Comparison of ENCODE assay signal across 28 cellular contexts in genomic region chr6:41791984-41792383, GRCh38. TPM values are rescaled to one million over a fixed set of nuclear protein-coding genes. Genes with fewer than 3 reads are reported as not detected.
DNase-seq lines count a peak whose midpoint lies in the region; ATAC-seq and TF ChIP-seq lines count a peak whose summit lies in the region.
"Had no signal": no experiment of that assay in that cellular context is flagged by ENCODE, and none has a peak within 500 bp of the region (broad histone marks: within the 10 kb centered on the region; RNA-seq: fewer than 3 reads in every experiment).

No MANE protein-coding gene starts in this region.

- POLR2A ChIA-PET in OCI-LY7 (lab: Charles Lee) = interaction anchor here (0.6 kb wide), 1 partner anchor 151 kb away, joined by 3 read pairs; no protein-coding TSS in a partner anchor

- no peak overlapping the region for H3K4me3 Mint-ChIP-seq in activated T-cell treated with anti-CD3 and anti-CD28 coated beads, Interleukin-2, amount 50 U/mL, for 72 hours
- H3K4me3 Mint-ChIP-seq in endodermal cell = no peak overlapping the region
- H3K4me3 Mint-ChIP-seq: activated T-helper 1 cell treated with anti-CD3 and anti-CD28 coated beads, Interleukin-12 subunit alpha, Interleukin-12 subunit beta, Interleukin-2, Interleukin-4 antibody, amounts not matched to agents 30 ng/mL and 10 ng/mL and 1 ng/mL, durations not matched to agents 14 hours and 24 hours and 36 hours had no signal

- H3K36me3 Mint-ChIP-seq in activated T-cell treated with anti-CD3 and anti-CD28 coated beads, Interleukin-2, amount 50 U/mL, for 72 hours (ENCODE audit: insufficient read depth in 2 of 2) = peaks cover 4 to 8% of the 10 kb centered on the region in 2 donors
- H3K36me3 Mint-ChIP-seq in endodermal cell (ENCODE audit: low read depth) = peaks cover 31% of the 10 kb centered on the region

- H3K79me2 ChIP-seq in OCI-LY7 (ENCODE audit: insufficient read depth, low read depth, low read length) = peaks cover 34% of the 10 kb centered on the region; the same call in 1 of the 2 replicates

- H3K27ac Mint-ChIP-seq in activated T-cell treated with anti-CD3 and anti-CD28 coated beads, Interleukin-2, amount 50 U/mL, for 72 hours = peak overlapping the region; percentile 46
- no peak overlapping the region for H3K27ac Mint-ChIP-seq in endodermal cell
- H3K27ac Mint-ChIP-seq: activated T-helper 1 cell treated with anti-CD3 and anti-CD28 coated beads, Interleukin-12 subunit alpha, Interleukin-12 subunit beta, Interleukin-2, Interleukin-4 antibody, amounts not matched to agents 30 ng/mL and 10 ng/mL and 1 ng/mL, durations not matched to agents 14 hours and 24 hours and 36 hours had no signal

- no peaks in the 10 kb centered on the region for H3K27me3 ChIP-seq in endodermal cell (ENCODE audit: control insufficient read depth, insufficient read depth, low read length, poor library complexity, severe bottlenecking)
- H3K27me3 ChIP-seq: breast epithelium, MG63, pancreas, spleen had no signal

- H3K4me1 ChIP-seq in OCI-LY7 (ENCODE audit: insufficient read depth, low read length, poor library complexity, severe bottlenecking) (peaks cover 16% of the 10 kb centered on the region), endodermal cell (ENCODE audit: control insufficient read depth, insufficient read depth, low read length) (no peaks in the 10 kb centered on the region)

- TSS peak; percentile 16 for BruUV-seq in OCI-LY7 (replicated peaks; lab: Mats Ljungman, UMichigan)

- no peaks in the 10 kb centered on the region for H3K9me3 ChIP-seq in OCI-LY7 (ENCODE audit: low read length)
- H3K9me3 ChIP-seq in endodermal cell (ENCODE audit: control insufficient read depth, low read length) = no peaks in the 10 kb centered on the region
- H3K9me3 ChIP-seq: breast epithelium, MG63, pancreas, spleen had no signal

- H3K36me3 ChIP-seq in OCI-LY7 (ENCODE audit: insufficient read depth, low read length) = peaks cover 75% of the 10 kb centered on the region
- H3K36me3 ChIP-seq in endodermal cell (ENCODE audit: control insufficient read depth, insufficient read depth, low read length) = peaks cover 59% of the 10 kb centered on the region
- H3K36me3 ChIP-seq: breast epithelium had no signal

- TF ChIP-seq CTCF in OCI-LY7 (conservative IDR thresholded peaks at IDR 0.05; ENCODE audit: low read length) (no peak), endodermal cell (conservative IDR thresholded peaks at IDR 0.05) (no peak)

- no peak for DNase-seq in activated T-cell treated with anti-CD3 and anti-CD28 coated beads, Interleukin-2, amount 50 U/mL, for 72 hours
- no peak for DNase-seq in activated T-cell treated with anti-CD3 and anti-CD28 coated beads, Interleukin-2, amount 50 U/mL, for 1 hour
- DNase-seq in OCI-LY7 (ENCODE audit: low spot score) = no peak
- peak; percentile 29 for DNase-seq in endodermal cell
- DNase-seq in NCI-H526 treated with DMSO at 0.1 percent for 48 hours (lab: John Stamatoyannopoulos, UW) = no peak
- DNase-seq: activated naive CD4-positive, alpha-beta T cell treated with anti-CD3 and anti-CD28 coated beads, Interleukin-2, amount 50 U/mL, for 16 hours; CD4-positive, alpha-beta memory T cell; effector CD4-positive, alpha-beta T cell; GM23248; KBM-7; MG63; NCI-H1105 treated with DMSO at 0.1 percent for 48 hours; NCI-H2029 treated with DMSO at 0.1 percent for 48 hours; NCI-H226; pancreas; spleen; trophoblast cell had no signal

- ATAC-seq in activated T-cell treated with anti-CD3 and anti-CD28 coated beads, Interleukin-2, amount 50 U/mL, for 72 hours (replicated peaks in 1 of 2) = no peak
- no peak for ATAC-seq in HG02571 (IDR thresholded peaks at IDR 0.05; ENCODE audit: unreplicated experiment)
- ATAC-seq: pancreas had no signal

- no peaks in the 10 kb centered on the region for H3K9me2 ChIP-seq in OCI-LY7 (ENCODE audit: insufficient read depth, low read length)

- intact Hi-C loops in OCI-LY7 (cut with micrococcal nuclease; ENCODE audit: unreplicated experiment) = no loop called here

- CTCF ChIA-PET in OCI-LY7 (lab: Charles Lee; ENCODE audit: unreplicated experiment) = no interaction called here

- H2AFZ ChIP-seq in OCI-LY7 (ENCODE audit: low read length) = no peak overlapping the region
- H2AFZ ChIP-seq: GM23248 had no signal

- WGBS in endodermal cell (ENCODE audit: insufficient coverage in 1 of 2, insufficient read length in 1 of 2), 2 experiments = 95 to 100% methylated on average over 3 to 4 of the region's 4 CpGs

- H3K4me3 ChIP-seq in OCI-LY7 (ENCODE audit: low read depth, low read length, poor library complexity, severe bottlenecking) (no peak overlapping the region), endodermal cell (ENCODE audit: low read length) (no peak overlapping the region)
- H3K4me3 ChIP-seq: breast epithelium, GM23248, MG63, pancreas, spleen had no signal

- no peak overlapping the region for H3K9ac ChIP-seq in endodermal cell (ENCODE audit: extremely low read depth, low read length, poor library complexity, severe bottlenecking)
- H3K9ac ChIP-seq: GM23248 had no signal

- H3K27me3 Mint-ChIP-seq in activated T-cell treated with anti-CD3 and anti-CD28 coated beads, Interleukin-2, amount 50 U/mL, for 72 hours (ENCODE audit: low read depth) = no peaks in the 10 kb centered on the region
- no peaks in the 10 kb centered on the region for H3K27me3 Mint-ChIP-seq in endodermal cell (ENCODE audit: insufficient read depth)

- no peak overlapping the region for H3K4me2 ChIP-seq in OCI-LY7 (ENCODE audit: low read length)

- H3K9me3 Mint-ChIP-seq in activated T-cell treated with anti-CD3 and anti-CD28 coated beads, Interleukin-2, amount 50 U/mL, for 72 hours = no peaks in the 10 kb centered on the region
- H3K9me3 Mint-ChIP-seq in endodermal cell = no peaks in the 10 kb centered on the region
- H3K9me3 Mint-ChIP-seq: activated T-helper 1 cell treated with anti-CD3 and anti-CD28 coated beads, Interleukin-12 subunit alpha, Interleukin-12 subunit beta, Interleukin-2, Interleukin-4 antibody, amounts not matched to agents 30 ng/mL and 10 ng/mL and 1 ng/mL, durations not matched to agents 14 hours and 24 hours and 36 hours; CD4-positive, alpha-beta memory T cell had no signal

- peaks cover 4% of the 10 kb centered on the region; the same call in 1 of the 2 replicates for H4K20me1 ChIP-seq in OCI-LY7 (ENCODE audit: insufficient read depth, low read length)

- no peak overlapping the region for H3K27ac ChIP-seq in OCI-LY7 (ENCODE audit: low read depth, low read length, poor library complexity, severe bottlenecking)
- no peak overlapping the region for H3K27ac ChIP-seq in endodermal cell (ENCODE audit: low read depth, low read length)
- H3K27ac ChIP-seq: breast epithelium, GM23248, pancreas, spleen had no signal

- H3K4me1 Mint-ChIP-seq in activated T-cell treated with anti-CD3 and anti-CD28 coated beads, Interleukin-2, amount 50 U/mL, for 72 hours (ENCODE audit: low read depth) = peaks cover 26% of the 10 kb centered on the region
- H3K4me1 Mint-ChIP-seq in endodermal cell = no peaks in the 10 kb centered on the region

RNA-seq across cellular contexts. Expression of gene TOMM6, which starts 4.5 kb away (rescaled TPM):
- total RNA-seq in activated T-cell treated with anti-CD3 and anti-CD28 coated beads, Interleukin-2, amount 50 U/mL, for 72 hours = 100 to 1,000 TPM; 109 to 120 TPM
- 84.9 and 131 TPM in 2 replicates for total RNA-seq in OCI-LY7 (2014; rRNA removed; shearing (Covaris generic))
- total RNA-seq in OCI-LY7 (2022) (213 and 277 TPM in 2 replicates), endodermal cell (100 to 1,000 TPM; 207 to 212 TPM)
- polyA plus RNA-seq in endodermal cell (2013, experiment 1 of 2) = 298 TPM
- polyA plus RNA-seq in endodermal cell (2013, experiment 2 of 2) = 256 TPM

RNA-seq across cellular contexts. Expression of gene PRICKLE4, which starts 11.4 kb away (rescaled TPM):
- under 1 TPM in 1 of 2 donors, not detected in 1; 0.29 TPM for total RNA-seq in activated T-cell treated with anti-CD3 and anti-CD28 coated beads, Interleukin-2, amount 50 U/mL, for 72 hours
- total RNA-seq in OCI-LY7 (2014; rRNA removed; shearing (Covaris generic)) = 0.93 and 1.8 TPM in 2 replicates
- total RNA-seq in OCI-LY7 (2022) (1.2 and 2.6 TPM in 2 replicates), endodermal cell (1 to 10 TPM; 2.6 to 3.6 TPM)
- 0.71 TPM for polyA plus RNA-seq in endodermal cell (2013, experiment 1 of 2)
- polyA plus RNA-seq in endodermal cell (2013, experiment 2 of 2) = not detected
- total RNA-seq: A673; activated T-helper 1 cell treated with anti-CD3 and anti-CD28 coated beads, Interleukin-12 subunit alpha, Interleukin-12 subunit beta, Interleukin-2, Interleukin-4 antibody, amounts not matched to agents 30 ng/mL and 10 ng/mL and 1 ng/mL, durations not matched to agents 14 hours and 24 hours and 36 hours; CD4-positive, alpha-beta memory T cell; kidney epithelial cell had no signal
- polyA plus RNA-seq: CD4-positive, alpha-beta memory T cell; GM23248 had no signal

RNA-seq across cellular contexts. Expression of gene FRS3, which starts 12.3 kb away (rescaled TPM):
- total RNA-seq in activated T-cell treated with anti-CD3 and anti-CD28 coated beads, Interleukin-2, amount 50 U/mL, for 72 hours = 10 to 100 TPM; 10.5 to 11.4 TPM
- total RNA-seq in OCI-LY7 (2014; rRNA removed; shearing (Covaris generic)) = 5.6 and 8.2 TPM in 2 replicates
- total RNA-seq in OCI-LY7 (2022) = 7.9 and 8.7 TPM in 2 replicates
- total RNA-seq in endodermal cell = 10 to 100 TPM in 1 of 2 donors, 1 to 10 TPM in 1; 7.5 to 12.0 TPM
- 8.3 TPM for polyA plus RNA-seq in endodermal cell (2013, experiment 1 of 2)
- 9.7 TPM for polyA plus RNA-seq in endodermal cell (2013, experiment 2 of 2)

RNA-seq across cellular contexts. Expression of gene PGC, which starts 44.8 kb away (rescaled TPM):
- not detected for total RNA-seq in activated T-cell treated with anti-CD3 and anti-CD28 coated beads, Interleukin-2, amount 50 U/mL, for 72 hours
- not detected in 2 replicates for total RNA-seq in OCI-LY7 (2014; rRNA removed; shearing (Covaris generic))
- total RNA-seq in OCI-LY7 (2022) = not detected in 2 replicates
- total RNA-seq in endodermal cell = not detected
- not detected for polyA plus RNA-seq in endodermal cell (2013, experiment 1 of 2)
- polyA plus RNA-seq in endodermal cell (2013, experiment 2 of 2) = not detected
- total RNA-seq: A673; CD4-positive, alpha-beta memory T cell; epithelial cell of proximal tubule; GM23248; HT1080; kidney epithelial cell; lung microvascular endothelial cell; spleen; subcutaneous adipose tissue; T-helper 1 cell treated with Interleukin-12 subunit alpha and Interleukin-12 subunit beta and Interleukin-4 antibody, amounts not matched to agents 30 ng/mL and 1 ng/mL, for 36 hours had no signal
- polyA plus RNA-seq: CD4-positive, alpha-beta memory T cell; GM23248; neural cell had no signal

RNA-seq across cellular contexts. Expression of gene TFEB, which starts 56.6 kb away (rescaled TPM):
- total RNA-seq in activated T-cell treated with anti-CD3 and anti-CD28 coated beads, Interleukin-2, amount 50 U/mL, for 72 hours = 10 to 100 TPM; 15.3 to 17.5 TPM
- 25.3 and 36.8 TPM in 2 replicates for total RNA-seq in OCI-LY7 (2014; rRNA removed; shearing (Covaris generic))
- 48.6 and 60.0 TPM in 2 replicates for total RNA-seq in OCI-LY7 (2022)
- under 1 TPM in 1 of 2 donors, not detected in 1; 0.24 TPM for total RNA-seq in endodermal cell
- polyA plus RNA-seq in endodermal cell (2013, experiment 1 of 2) = 1.2 TPM
- polyA plus RNA-seq in endodermal cell (2013, experiment 2 of 2) = 0.99 TPM
